ENCODE assay signal across 21 cellular contexts in genomic region chr10:98586096-98586495, GRCh38.
"Had no signal": no experiment of that assay in that cellular context is flagged by ENCODE, and none has a peak within 500 bp of the region (broad histone marks: within the 10 kb centered on the region; RNA-seq: fewer than 3 reads in every experiment).

No MANE protein-coding gene starts in this region.

- H3K4me1 Mint-ChIP-seq: IgD-negative memory B cell had no signal

- H3K4me3 Mint-ChIP-seq: IgD-negative memory B cell had no signal

- H3K36me3 Mint-ChIP-seq: IgD-negative memory B cell had no signal

- FAIRE-seq: HTR-8/SVneo, K562, RCC 7860 had no signal

- DNase-seq: Kasumi-1, MM.1S, NCI-H1092 treated with DMSO at 0.1 percent for 48 hours, NCI-H1436, NCI-H187, NCI-H2029, NCI-H2081 treated with DMSO at 0.1 percent for 48 hours, NCI-H2171, NCI-H226, NCI-H446, NCI-H510A, NCI-H524 treated with DMSO at 0.1 percent for 48 hours, NCI-H69, NCI-H774, Right ventricle myocardium superior, RPMI8226, SIG-M5 had no signal

- ATAC-seq: K562 had no signal

- H3K27ac Mint-ChIP-seq: IgD-negative memory B cell had no signal

- H3K9me3 Mint-ChIP-seq: IgD-negative memory B cell had no signal
